ENCODE assay signal across 15 cellular contexts in the genomic region with DNA sequence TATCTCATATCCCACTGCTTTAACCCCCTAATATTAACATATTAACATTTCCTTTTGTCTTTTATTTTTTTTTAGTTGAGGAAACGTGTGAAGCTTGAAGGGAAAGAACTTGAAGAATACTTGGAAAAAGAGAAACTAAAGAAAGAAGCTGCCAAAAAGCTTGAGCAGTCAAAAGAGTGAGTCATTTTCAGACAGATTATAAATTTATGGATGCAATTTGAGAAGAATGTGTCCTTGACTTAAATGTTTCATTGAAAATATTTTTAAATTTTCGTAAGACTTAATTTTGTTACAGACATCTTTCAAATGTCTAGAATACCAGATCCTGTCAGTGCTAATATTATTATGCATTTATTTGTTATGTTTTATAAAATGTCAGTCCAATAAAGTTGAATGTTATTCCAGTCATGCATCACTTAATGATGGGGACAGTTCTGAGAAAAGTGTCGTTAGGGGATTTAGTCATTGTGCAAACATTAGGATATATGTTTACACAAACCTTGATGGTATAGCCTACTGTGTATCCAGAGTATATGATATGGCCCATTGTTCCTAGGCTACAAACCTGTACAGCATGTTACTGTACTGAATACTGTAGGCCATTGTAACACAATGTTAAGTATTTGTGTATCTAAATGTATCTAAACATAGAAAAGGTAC. TPM values are rescaled to one million over a fixed set of nuclear protein-coding genes. Genes with fewer than 3 reads are reported as not detected.
DNase-seq lines count a peak whose midpoint lies in the region; FAIRE-seq and TF ChIP-seq lines count a peak whose summit lies in the region.
"Had no signal": no experiment of that assay in that cellular context is flagged by ENCODE, and none has a peak within 500 bp of the region (broad histone marks: within the 10 kb centered on the region; RNA-seq: fewer than 3 reads in every experiment).

No MANE protein-coding gene starts in this region.

- TF ChIP-seq CTCF in bronchial epithelial cell (IDR thresholded peaks at IDR 0.05; ENCODE audit: insufficient read depth, low read length, severe bottlenecking) = no peak
- TF ChIP-seq CTCF in osteocyte (IDR thresholded peaks at IDR 0.05) = no peak
- TF ChIP-seq CTCF in prostate gland (IDR thresholded peaks at IDR 0.05) = no peak

- H3K4me3 Mint-ChIP-seq in osteocyte (ENCODE audit: unreplicated experiment) = no peak overlapping the region
- H3K4me3 Mint-ChIP-seq: CD4-positive, alpha-beta memory T cell; nephron had no signal

- H3K27me3 ChIP-seq in bronchial epithelial cell (ENCODE audit: control insufficient read depth, insufficient read depth, low read length) (no peaks in the 10 kb centered on the region), MG63 (no peaks in the 10 kb centered on the region), prostate gland (replicated peaks; ENCODE audit: insufficient read depth) (no peaks in the 10 kb centered on the region)
- H3K27me3 ChIP-seq: gastroesophageal sphincter had no signal

- peak overlapping the region; percentile 62 for H3K27ac Mint-ChIP-seq in osteocyte (ENCODE audit: unreplicated experiment)
- H3K27ac Mint-ChIP-seq: nephron had no signal

- H3K4me3 ChIP-seq in bronchial epithelial cell (ENCODE audit: low read depth, low read length) (no peak overlapping the region), MG63 (no peak overlapping the region), prostate gland (no peak overlapping the region)
- H3K4me3 ChIP-seq: gastroesophageal sphincter, lower lobe of right lung had no signal

- H3K4me1 ChIP-seq in prostate gland (replicated peaks) = no peaks in the 10 kb centered on the region
- H3K4me1 ChIP-seq: lower lobe of right lung had no signal

- H3K9me3 ChIP-seq in MG63 (no peaks in the 10 kb centered on the region), prostate gland (no peaks in the 10 kb centered on the region)
- H3K9me3 ChIP-seq: gastroesophageal sphincter, lower lobe of right lung had no signal

- no peak overlapping the region for H3K27ac ChIP-seq in prostate gland
- H3K27ac ChIP-seq: gastroesophageal sphincter, lower lobe of right lung had no signal

- WGBS in prostate gland = 64% methylated on average over 3 of the region's 3 CpGs

- DNase-seq in NCI-H345 (lab: John Stamatoyannopoulos, UW) (peak; percentile 39), NCI-H345 treated with DMSO at 0.1 percent for 48 hours (lab: John Stamatoyannopoulos, UW; ENCODE audit: unreplicated experiment) (no peak), NCI-H1417 treated with DMSO at 0.1 percent for 48 hours (lab: John Stamatoyannopoulos, UW) (peak; percentile 27), bronchial epithelial cell (ENCODE audit: low read depth) (peak; percentile 11), osteocyte (ENCODE audit: extremely low spot score, unreplicated experiment) (no peak), Kasumi-1 (lab: John Stamatoyannopoulos, UW) (no peak), MG63 (no peak), prostate gland (ENCODE audit: low spot score) (no peak)
- DNase-seq: activated CD4-positive, alpha-beta T cell treated with anti-CD3 and anti-CD28 coated beads, Interleukin-2, amount 50 U/mL, for 4 hours; CD4-positive, alpha-beta memory T cell; GF-D8; lower lobe of right lung; NCI-H2029 had no signal

- intact Hi-C loops in prostate gland (cut with DNase I) = no loop called here

- H3K36me3 Mint-ChIP-seq in osteocyte (ENCODE audit: unreplicated experiment) = peaks cover 39% of the 10 kb centered on the region

- FAIRE-seq in bronchial epithelial cell (lab: Jason Lieb, UNC) = no peak

- H3K36me3 ChIP-seq in bronchial epithelial cell (ENCODE audit: control insufficient read depth, insufficient read depth, low read length) (peaks cover 8% of the 10 kb centered on the region), MG63 (peaks cover 27% of the 10 kb centered on the region), prostate gland (peaks cover 0 to 3% of the 10 kb centered on the region in 2 donors)

- no peaks in the 10 kb centered on the region for H3K9me3 Mint-ChIP-seq in osteocyte (ENCODE audit: unreplicated experiment)
- H3K9me3 Mint-ChIP-seq: CD4-positive, alpha-beta memory T cell; nephron had no signal

- no peaks in the 10 kb centered on the region for H3K27me3 Mint-ChIP-seq in osteocyte (ENCODE audit: unreplicated experiment)
- H3K27me3 Mint-ChIP-seq: CD4-positive, alpha-beta memory T cell had no signal

- H3K4me1 Mint-ChIP-seq in osteocyte (ENCODE audit: unreplicated experiment) = peaks cover 15% of the 10 kb centered on the region
- H3K4me1 Mint-ChIP-seq: nephron had no signal

- no peak for TF ChIP-seq POLR2A in prostate gland (IDR thresholded peaks at IDR 0.05)

RNA-seq across cellular contexts. Expression of gene CPSF2, which starts 32.6 kb away (rescaled TPM):
- total RNA-seq in bronchial epithelial cell (33.4 and 35.3 TPM in 2 replicates), osteocyte (78.2 and 80.2 TPM in 2 replicates), prostate gland (10 to 100 TPM; 25.4 to 74.5 TPM)
- 39.2 and 67.6 TPM in 2 replicates for total RNA-seq in MG63 (2014; rRNA removed; shearing (Covaris generic); ENCODE audit: low replicate concordance)

RNA-seq across cellular contexts. Expression of gene NDUFB1, which starts 32.9 kb away (rescaled TPM):
- total RNA-seq in bronchial epithelial cell (60.8 and 151 TPM in 2 replicates), osteocyte (112 and 118 TPM in 2 replicates), prostate gland (100 to 1,000 TPM; 211 to 351 TPM)
- 29.7 and 177 TPM in 2 replicates for total RNA-seq in MG63 (2014; rRNA removed; shearing (Covaris generic); ENCODE audit: low replicate concordance)

RNA-seq across cellular contexts. Expression of gene ATXN3, which starts 48.0 kb away (rescaled TPM):
- 34.2 and 67.0 TPM in 2 replicates for total RNA-seq in bronchial epithelial cell
- total RNA-seq in osteocyte = 35.7 and 41.9 TPM in 2 replicates
- 8.3 and 22.0 TPM in 2 replicates for total RNA-seq in MG63 (2014; rRNA removed; shearing (Covaris generic); ENCODE audit: low replicate concordance)
- 10 to 100 TPM; 45.1 to 53.5 TPM for total RNA-seq in prostate gland

Comparison
In these comparisons a context has a peak if more than half of its experiments do, and no peak if none do; other contexts are left out.
1. DNase-seq: peak in NCI-H345 (single experiment), NCI-H1417 treated with DMSO at 0.1 percent for 48 hours (single experiment) and bronchial epithelial cell (single experiment); none in NCI-H345 treated with DMSO at 0.1 percent for 48 hours (single experiment), osteocyte (single experiment), Kasumi-1 (0 of 2), MG63 (single experiment) and prostate gland (single experiment).